ENCODE assay signal across 20 cellular contexts in the genomic region with DNA sequence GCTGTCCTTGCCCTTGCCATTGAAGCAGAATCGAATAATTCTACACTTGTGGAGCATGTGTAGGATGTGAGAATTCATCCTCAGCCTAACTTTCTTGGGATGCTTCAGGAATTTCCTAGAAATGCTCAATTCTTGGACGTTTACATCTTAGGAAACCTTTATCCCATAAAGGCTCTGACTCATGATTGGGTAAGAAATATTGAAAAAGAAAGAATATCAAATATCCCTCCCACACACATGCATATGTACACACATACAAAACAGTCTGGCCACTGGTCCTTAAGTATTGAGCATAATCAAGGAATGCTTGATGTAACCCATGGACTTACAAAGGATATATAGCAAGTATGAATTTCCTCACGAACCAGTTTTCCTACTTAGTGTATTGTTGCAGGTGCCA.
A peak's percentile ranks its signal among the peaks of the same experiment; 100 is the strongest.
DNase-seq lines count a peak whose midpoint lies in the region; ATAC-seq, FAIRE-seq and TF ChIP-seq lines count a peak whose summit lies in the region.
"Had no signal": no experiment of that assay in that cellular context is flagged by ENCODE, and none has a peak within 500 bp of the region (broad histone marks: within the 10 kb centered on the region; RNA-seq: fewer than 3 reads in every experiment).

No MANE protein-coding gene starts in this region.

- ATAC-seq in GM19467 (IDR thresholded peaks at IDR 0.05; ENCODE audit: unreplicated experiment) (no peak), upper lobe of right lung (no peak)
- no peak for ATAC-seq in stimulated activated naive CD8-positive, alpha-beta T cell treated with anti-CD3 and anti-CD28 coated beads, Interleukin-15, Interleukin-2, amounts not matched to agents 100 U/mL and 50 U/mL, for 24 hours
- ATAC-seq: esophagus mucosa, T-cell had no signal

- no peak overlapping the region for H3K9ac ChIP-seq in kidney (ENCODE audit: low read length in 2 of 2)
- H3K9ac ChIP-seq: BLaER1 treated with 17β-estradiol and CSF1 and Interleukin-3, amounts not matched to agents 10 nM and 100 nM; parathyroid adenoma had no signal

- DNase-seq in ELR (ENCODE audit: low read depth): peak; percentile 80
- DNase-seq in NCI-H226: peak; percentile 56
- peak; percentile 83 for DNase-seq in choroid plexus epithelial cell (ENCODE audit: low read depth)
- peak; percentile 79 for DNase-seq in skeletal muscle cell (ENCODE audit: low read depth)
- DNase-seq in stimulated activated naive CD8-positive, alpha-beta T cell treated with anti-CD3 and anti-CD28 coated beads, Interleukin-15, Interleukin-2, amounts not matched to agents 100 U/mL and 50 U/mL, for 24 hours: no peak
- DNase-seq in upper lobe of right lung: no peak
- no peak for DNase-seq in kidney
- DNase-seq: activated CD4-positive, alpha-beta T cell treated with anti-CD3 and anti-CD28 coated beads, Interleukin-2, amount 50 U/mL, for 1 hour; islet precursor cell; NCI-H1436 treated with DMSO at 0.1 percent for 48 hours; NCI-H2227 treated with DMSO at 0.1 percent for 48 hours; stimulated activated CD4-positive, alpha-beta T cell treated with anti-CD3 and anti-CD28 coated beads, Interleukin-4, amount 100 ng/mL, for 1 hour; substantia nigra; T-cell had no signal

- H3K36me3 ChIP-seq in upper lobe of right lung (no peaks in the 10 kb centered on the region), kidney (ENCODE audit: control insufficient read depth in 1 of 2, insufficient read depth in 2 of 2, low read length in 2 of 2) (no peaks in the 10 kb centered on the region)

- no peak overlapping the region for H3K4me3 ChIP-seq in choroid plexus epithelial cell (ENCODE audit: low read depth, low read length)
- no peak overlapping the region for H3K4me3 ChIP-seq in skeletal muscle cell (ENCODE audit: low read depth, low read length)
- H3K4me3 ChIP-seq in upper lobe of right lung: no peak overlapping the region
- no peak overlapping the region for H3K4me3 ChIP-seq in kidney (ENCODE audit: low read length in 2 of 2)
- H3K4me3 ChIP-seq: BLaER1 treated with 17β-estradiol and CSF1 and Interleukin-3, amounts not matched to agents 10 nM and 100 nM; hepatocyte had no signal

- peaks cover 12% of the 10 kb centered on the region for H3K4me1 ChIP-seq in upper lobe of right lung
- peaks cover 0 to 3% of the 10 kb centered on the region in 2 donors for H3K4me1 ChIP-seq in kidney (ENCODE audit: control insufficient read depth in 1 of 2, insufficient read depth in 1 of 2, low read depth in 1 of 2, low read length in 2 of 2)
- H3K4me1 ChIP-seq: parathyroid adenoma had no signal

- no peak for TF ChIP-seq CTCF in choroid plexus epithelial cell (conservative IDR thresholded peaks at IDR 0.05; ENCODE audit: low read depth, low read length)
- no peak for TF ChIP-seq CTCF in upper lobe of right lung (IDR thresholded peaks at IDR 0.05)
- TF ChIP-seq CTCF in kidney (IDR thresholded peaks at IDR 0.05; ENCODE audit: borderline replicate concordance, extremely low read depth, insufficient read depth): no peak

- H3K9me3 ChIP-seq in upper lobe of right lung (no peaks in the 10 kb centered on the region), kidney (ENCODE audit: control insufficient read depth in 1 of 2, low read length in 2 of 2) (no peaks in the 10 kb centered on the region)
- H3K9me3 ChIP-seq: BLaER1 treated with 17β-estradiol and CSF1 and Interleukin-3, amounts not matched to agents 10 nM and 100 nM had no signal

- no peaks in the 10 kb centered on the region for H3K27me3 ChIP-seq in upper lobe of right lung
- H3K27me3 ChIP-seq: BLaER1 treated with 17β-estradiol and CSF1 and Interleukin-3, amounts not matched to agents 10 nM and 100 nM; hepatocyte had no signal

- H3K27ac ChIP-seq in upper lobe of right lung (no peak overlapping the region), kidney (ENCODE audit: low read depth in 2 of 2, low read length in 2 of 2) (no peak overlapping the region)
- H3K27ac ChIP-seq: BLaER1 treated with 17β-estradiol and CSF1 and Interleukin-3, amounts not matched to agents 10 nM and 100 nM; hepatocyte; parathyroid adenoma had no signal

- intact Hi-C loops in upper lobe of right lung (cut with DNase I) (no loop called here), kidney (cut with DNase I) (no loop called here)

- no peak for FAIRE-seq in kidney (lab: Jason Lieb, UNC)
- FAIRE-seq: GM12892 had no signal

Comparison
In these comparisons a context has a peak if more than half of its experiments do, and no peak if none do; other contexts are left out.
1. DNase-seq: peak in ELR (single experiment), NCI-H226 (single experiment), choroid plexus epithelial cell (single experiment) and skeletal muscle cell (single experiment); none in stimulated activated naive CD8-positive, alpha-beta T cell treated with anti-CD3 and anti-CD28 coated beads, Interleukin-15, Interleukin-2, amounts not matched to agents 100 U/mL and 50 U/mL, for 24 hours (single experiment), upper lobe of right lung (single experiment) and kidney (single experiment).